39 cellular contexts compared by ENCODE assay signal in genomic region chr9:129672702-129673101, GRCh38. TPM values are rescaled to one million over a fixed set of nuclear protein-coding genes. Genes with fewer than 3 reads are reported as not detected.
"Had no signal": no experiment of that assay in that cellular context is flagged by ENCODE, and none has a peak within 500 bp of the region (broad histone marks: within the 10 kb centered on the region; RNA-seq: fewer than 3 reads in every experiment).

No MANE protein-coding gene starts in this region.

- H3K36me3 Mint-ChIP-seq: activated CD4-positive, alpha-beta memory T cell treated with anti-CD3 and anti-CD28 coated beads for 36 hours; activated naive CD4-positive, alpha-beta T cell treated with anti-CD3 and anti-CD28 coated beads, Interleukin-2, amount 10 ng/mL, durations not matched to agents 7 days and 5 days; activated naive CD8-positive, alpha-beta T cell; brain had no signal

- ATAC-seq: activated naive CD8-positive, alpha-beta T cell treated with anti-CD3 and anti-CD28 coated beads, Interleukin-2, amount 50 U/mL, for 24 hours; activated T-cell treated with anti-CD3 and anti-CD28 coated beads, Interleukin-2, amount 50 U/mL, for 4 hours; Right ventricle myocardium inferior had no signal

- H3K4me2 ChIP-seq: PC-9 had no signal

- H3K27ac Mint-ChIP-seq: activated B cell treated with CpG ODN at 0.5 μM for 24 hours; activated CD4-positive, alpha-beta memory T cell treated with anti-CD3 and anti-CD28 coated beads for 36 hours; activated naive CD4-positive, alpha-beta T cell treated with anti-CD3 and anti-CD28 coated beads, Interleukin-2, amount 10 ng/mL, durations not matched to agents 7 days and 5 days; activated naive CD8-positive, alpha-beta T cell; activated naive CD8-positive, alpha-beta T cell treated with anti-CD3 and anti-CD28 coated beads, Interleukin-2, amount 50 U/mL, for 24 hours had no signal

- H2AFZ ChIP-seq: PC-9 had no signal

- H3K4me3 Mint-ChIP-seq: activated B cell treated with CpG ODN at 0.5 μM for 24 hours; activated CD4-positive, alpha-beta memory T cell treated with anti-CD3 and anti-CD28 coated beads for 36 hours; activated naive CD4-positive, alpha-beta T cell treated with anti-CD3 and anti-CD28 coated beads, Interleukin-2, amount 10 ng/mL, durations not matched to agents 7 days and 5 days; activated naive CD8-positive, alpha-beta T cell; activated naive CD8-positive, alpha-beta T cell treated with anti-CD3 and anti-CD28 coated beads, Interleukin-2, amount 50 U/mL, for 24 hours; activated T-cell treated with anti-CD3 and anti-CD28 coated beads, Interleukin-2, amount 50 U/mL, for 4 hours; brain had no signal

- H3K4me1 Mint-ChIP-seq: activated B cell treated with CpG ODN at 0.5 μM for 24 hours; activated naive CD4-positive, alpha-beta T cell treated with anti-CD3 and anti-CD28 coated beads, Interleukin-2, amount 10 ng/mL, durations not matched to agents 7 days and 5 days had no signal

- H3K27ac ChIP-seq: PC-9, RWPE1, VCaP had no signal

- DNase-seq: activated B cell treated with CpG ODN at 0.5 μM for 24 hours; activated CD4-positive, alpha-beta memory T cell treated with anti-CD3 and anti-CD28 coated beads for 36 hours; activated CD4-positive, alpha-beta T cell treated with anti-CD3 and anti-CD28 coated beads for 4 hours; activated CD4-positive, alpha-beta T cell treated with anti-CD3 and anti-CD28 coated beads, Interleukin-2, amount 50 U/mL, for 1 hour; activated CD4-positive, CD25-positive, alpha-beta regulatory T cell treated with anti-CD3 and anti-CD28 coated beads, Interleukin-2, amount 50 U/mL, for 72 hours; activated CD8-positive, alpha-beta memory T cell treated with anti-CD3 and anti-CD28 coated beads, Interleukin-2, amount 50 U/mL, for 4 hours; activated effector memory CD4-positive, alpha-beta T cell treated with Interleukin-2 at 50 U/mL for 16 hours; activated naive CD4-positive, alpha-beta T cell treated with anti-CD3 and anti-CD28 coated beads, Interleukin-2, amount 10 ng/mL, durations not matched to agents 7 days and 5 days; activated naive CD8-positive, alpha-beta T cell treated with anti-CD3 and anti-CD28 coated beads, Interleukin-2, amount 50 U/mL, for 24 hours; activated T-cell treated with anti-CD3 and anti-CD28 coated beads for 4 hours; activated T-cell treated with anti-CD3 and anti-CD28 coated beads, Interleukin-2, amount 50 U/mL, for 4 hours; anterior cingulate cortex; caudate nucleus; cerebellar nuclear complex; Karpas-422; NCI-H1048; NCI-H1105 treated with DMSO at 0.1 percent for 48 hours; NCI-H1436; NCI-H1694; NCI-H1930; NCI-H2081 treated with DMSO at 0.1 percent for 48 hours; NCI-H226; NCI-H446 treated with DMSO at 0.1 percent for 48 hours; NCI-H524; NCI-H69; PC-9; SIG-M5; SW 1271; T-helper 1 cell; T-helper 2 cell; T-helper 9 cell had no signal

- H3K9me3 Mint-ChIP-seq: activated B cell treated with CpG ODN at 0.5 μM for 24 hours; activated CD4-positive, alpha-beta memory T cell treated with anti-CD3 and anti-CD28 coated beads for 36 hours; activated naive CD4-positive, alpha-beta T cell treated with anti-CD3 and anti-CD28 coated beads, Interleukin-2, amount 10 ng/mL, durations not matched to agents 7 days and 5 days; activated naive CD8-positive, alpha-beta T cell treated with anti-CD3 and anti-CD28 coated beads, Interleukin-2, amount 50 U/mL, for 24 hours; activated T-cell treated with anti-CD3 and anti-CD28 coated beads, Interleukin-2, amount 50 U/mL, for 4 hours; brain had no signal

- H3K4me3 ChIP-seq: PC-9 had no signal

RNA-seq across cellular contexts. Expression of gene PRRX2, which starts 7.3 kb away (rescaled TPM):
- total RNA-seq: activated B cell treated with CpG ODN at 0.5 μM for 24 hours, bronchial epithelial cell, MCF 10A had no signal

RNA-seq across cellular contexts. Expression of gene C9orf50, which starts 51.8 kb away (rescaled TPM):
- total RNA-seq: activated B cell treated with CpG ODN at 0.5 μM for 24 hours; activated CD4-positive, alpha-beta memory T cell treated with anti-CD3 and anti-CD28 coated beads for 36 hours; activated T-cell treated with anti-CD3 and anti-CD28 coated beads, Interleukin-2, amount 50 U/mL, for 4 hours; bronchial epithelial cell; MCF 10A; PC-9; Right ventricle myocardium inferior; SK-MEL-5 had no signal
